ENCODE assay signal across 9 cellular contexts in the genomic region with DNA sequence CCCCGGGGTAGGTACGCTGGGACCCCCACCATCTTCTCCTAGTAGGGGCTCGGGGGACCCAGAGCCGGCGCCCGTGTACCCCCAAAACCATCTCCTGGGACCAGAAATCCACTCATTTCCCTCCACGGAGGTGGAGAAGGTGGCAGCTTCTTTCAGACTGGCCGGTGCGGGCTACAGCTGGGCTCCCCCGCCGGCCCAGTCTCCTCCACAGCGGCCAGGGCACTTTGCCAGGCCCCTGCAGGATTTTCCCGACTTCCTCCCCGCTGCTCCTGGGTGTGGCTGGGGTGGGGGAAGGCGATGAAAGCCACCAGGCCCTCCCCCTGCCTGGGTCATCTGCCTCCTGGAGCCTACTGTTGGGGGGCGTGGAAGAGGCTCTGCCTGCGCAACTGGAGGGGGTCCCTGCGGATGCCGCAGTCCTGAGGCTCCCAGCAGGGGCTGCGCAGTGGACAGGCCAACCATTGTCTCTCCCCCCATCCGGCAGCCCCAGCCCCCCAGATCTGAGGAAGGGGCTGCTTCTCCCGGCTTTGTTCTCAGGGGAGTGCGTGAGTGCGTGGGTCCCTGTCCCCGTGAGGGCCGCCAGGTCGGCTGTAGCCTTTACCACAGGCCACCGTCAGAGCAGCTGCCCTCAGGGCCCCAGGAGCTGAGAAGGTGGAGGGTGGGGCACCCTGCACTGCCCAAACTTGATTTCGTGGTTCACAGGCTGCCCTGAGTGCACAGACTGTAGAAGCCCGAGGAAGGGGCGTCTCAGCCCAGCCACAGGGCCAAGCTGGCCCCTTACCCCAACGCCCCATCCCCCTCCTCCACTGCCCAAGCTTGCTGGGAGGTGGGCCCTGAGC. TPM values are rescaled to one million over a fixed set of nuclear protein-coding genes. Genes with fewer than 3 reads are reported as not detected.
DNase-seq lines count a peak whose midpoint lies in the region; ATAC-seq, FAIRE-seq and TF ChIP-seq lines count a peak whose summit lies in the region.
"Had no signal": no experiment of that assay in that cellular context is flagged by ENCODE, and none has a peak within 500 bp of the region (broad histone marks: within the 10 kb centered on the region; RNA-seq: fewer than 3 reads in every experiment).

No MANE protein-coding gene starts in this region.

- no peaks in the 10 kb centered on the region for H3K9me2 ChIP-seq in PC-3 (replicated peaks; ENCODE audit: low read length)

- no peak for FAIRE-seq in H1 (lab: Jason Lieb, UNC)

- no peak for TF ChIP-seq EP300 in H1 (IDR thresholded peaks at IDR 0.05; ENCODE audit: borderline replicate concordance in 1 of 2, low read depth in 2 of 2, low read length in 2 of 2)

- no peaks in the 10 kb centered on the region for H3F3A ChIP-seq in PC-3 (ENCODE audit: low read length, unreplicated experiment)

- H3K23ac ChIP-seq in H1 (ENCODE audit: insufficient read length), result no peak overlapping the region

- H3K18ac ChIP-seq in H1 (ENCODE audit: extremely low read depth, low read length), result peak overlapping the region; percentile 68

- H2BK120ac ChIP-seq in H1 (replicated peaks; ENCODE audit: low read depth, low read length), result peak overlapping the region; percentile 14

- TSS peak; percentile 45 for BruUV-seq in PC-3 (replicated peaks; lab: Mats Ljungman, UMichigan)

- H3K4me2 ChIP-seq in PC-3 (ENCODE audit: low read length), result peak overlapping the region; percentile 99
- peak overlapping the region; percentile 70 to 79 for H3K4me2 ChIP-seq in H1 (ENCODE audit: insufficient read depth in 1 of 2, low read depth in 2 of 2, low read length in 2 of 2)

- H3K4ac ChIP-seq in H1 (replicated peaks; ENCODE audit: insufficient read length, low read depth, low read length), result peak overlapping the region; percentile 23

- H3K27ac ChIP-seq in PC-3 (ENCODE audit: low read length) (peak overlapping the region; percentile 96), H1 (ENCODE audit: low read depth, low read length) (no peak overlapping the region)

- peaks cover 8% of the 10 kb centered on the region; the same call in 1 of the 2 replicates for H3K23me2 ChIP-seq in H1 (ENCODE audit: low read depth, low read length)

- H3K79me1 ChIP-seq in H1 (ENCODE audit: low read depth, low read length), result peaks cover 10% of the 10 kb centered on the region

- peaks cover 62% of the 10 kb centered on the region for H3K79me2 ChIP-seq in PC-3 (ENCODE audit: low read length)
- H3K79me2 ChIP-seq in H1 (ENCODE audit: control insufficient read depth in 1 of 2, insufficient read depth in 2 of 2, low read length in 2 of 2), result peaks cover 0 to 13% of the 10 kb centered on the region in 2 experiments; a peak in 1 of 4 replicates

- peaks cover 10% of the 10 kb centered on the region for H3K27me3 Mint-ChIP-seq in T-helper 1 cell treated with Interleukin-12 subunit alpha and Interleukin-12 subunit beta and Interleukin-4 antibody, amounts not matched to agents 30 μg/mL and 1 μg/mL, for 36 hours (ENCODE audit: low read depth)
- H3K27me3 Mint-ChIP-seq: activated naive CD8-positive, alpha-beta T cell had no signal

- 23% methylated on average over 23 of the region's 32 CpGs; no CpG with 5 or more reads in 1 of the 2 experiments for WGBS in H1 (ENCODE audit: extremely low coverage in 1 of 2, insufficient coverage in 1 of 2, insufficient read length in 1 of 2, insufficient replicate concordance in 2 of 2, low coverage in 1 of 2, low lambda C conversion rate in 2 of 2, missing lambda C conversion rate in 1 of 2), 2 experiments

- no peaks in the 10 kb centered on the region for H3K9me3 Mint-ChIP-seq in T-helper 1 cell treated with Interleukin-12 subunit alpha and Interleukin-12 subunit beta and Interleukin-4 antibody, amounts not matched to agents 30 μg/mL and 1 μg/mL, for 36 hours

- no peaks in the 10 kb centered on the region for H3K9me3 ChIP-seq in PC-3 (ENCODE audit: low read length)
- no peaks in the 10 kb centered on the region for H3K9me3 ChIP-seq in H1 (ENCODE audit: insufficient read depth in 2 of 2, low read depth in 1 of 2, low read length in 1 of 2)
- H3K9me3 ChIP-seq in mucosa of stomach (ENCODE audit: control insufficient read depth, low read length), result no peaks in the 10 kb centered on the region

- H3K4me1 ChIP-seq in PC-3 (ENCODE audit: insufficient read depth, low read length), result peaks cover 48% of the 10 kb centered on the region
- H3K4me1 ChIP-seq in H1 (replicated peaks in 1 of 4; ENCODE audit: control insufficient read depth in 3 of 4, insufficient read depth in 4 of 4, low read length in 3 of 4), result peaks cover 2 to 46% (median 36%) of the 10 kb centered on the region in 4 experiments
- peaks cover 31% of the 10 kb centered on the region for H3K4me1 ChIP-seq in mucosa of stomach (ENCODE audit: control insufficient read depth, insufficient read depth, low read length)

- no peak overlapping the region for H3K14ac ChIP-seq in H1 (ENCODE audit: insufficient read length)

- POLR2A ChIA-PET in PC-3 (lab: Charles Lee; ENCODE audit: unreplicated experiment) (interaction anchor here (0.6 to 1.1 kb wide), 3 partner anchors 8 to 41 kb away, joined by 3 to 7 read pairs (median 4); partner anchors contain the start of gene ISG15), H1 (lab: Charles Lee; ENCODE audit: partially characterized antibody) (interaction anchor here (0.6 to 14.9 kb wide), 8 partner anchors 13 to 80 kb away, joined by 3 to 245 read pairs (median 4); partner anchors contain the start of gene PERM1)

- H3K36me3 Mint-ChIP-seq in T-helper 1 cell treated with Interleukin-12 subunit alpha and Interleukin-12 subunit beta and Interleukin-4 antibody, amounts not matched to agents 30 μg/mL and 1 μg/mL, for 36 hours (ENCODE audit: low read depth), result peaks cover 6% of the 10 kb centered on the region

- peaks cover 29% of the 10 kb centered on the region for H3K36me3 ChIP-seq in PC-3 (ENCODE audit: low read depth, low read length)
- peaks cover 0 to 20% (median 1%) of the 10 kb centered on the region in 4 experiments; a peak in 3 of 8 replicates for H3K36me3 ChIP-seq in H1 (ENCODE audit: control insufficient read depth in 2 of 4, insufficient read depth in 4 of 4, low read length in 3 of 4)
- H3K36me3 ChIP-seq in mucosa of stomach (ENCODE audit: control insufficient read depth, insufficient read depth, low read length), result no peaks in the 10 kb centered on the region

- no peak for DNase-seq in T-helper 1 cell
- DNase-seq in PC-3, result peak; percentile 91
- DNase-seq in H1 (ENCODE audit: low read depth in 1 of 2, low spot score in 2 of 2), result no peak

- H3K4me3 Mint-ChIP-seq in T-helper 1 cell treated with Interleukin-12 subunit alpha and Interleukin-12 subunit beta and Interleukin-4 antibody, amounts not matched to agents 30 μg/mL and 1 μg/mL, for 36 hours, result peak overlapping the region; percentile 60
- H3K4me3 Mint-ChIP-seq: activated naive CD8-positive, alpha-beta T cell had no signal

- no peak for TF ChIP-seq RAD21 in H1 (IDR thresholded peaks at IDR 0.05 in 1 of 2, conservative IDR thresholded peaks at IDR 0.05 in 1 of 2; ENCODE audit: low read depth in 2 of 2, low read length in 2 of 2)

- H3K4me3 ChIP-seq in PC-3 (ENCODE audit: low read length) (peak overlapping the region; percentile 84), H1 (ENCODE audit: extremely low read depth in 1 of 4, insufficient read depth in 2 of 4, low read depth in 3 of 4, low read length in 4 of 4) (peak overlapping the region; percentile 49 to 83 (median 64)), mucosa of stomach (ENCODE audit: low read length) (peak overlapping the region; percentile 25)

- peak; percentile 27 for ATAC-seq in PC-3
- no peak for ATAC-seq in GM21526 (IDR thresholded peaks at IDR 0.05; ENCODE audit: low FRiP score, unreplicated experiment)
- no peak for ATAC-seq in GM21825 (IDR thresholded peaks at IDR 0.05; ENCODE audit: unreplicated experiment)
- ATAC-seq in GM19463 (IDR thresholded peaks at IDR 0.05; ENCODE audit: unreplicated experiment), result no peak

- no peak overlapping the region for H2AFZ ChIP-seq in PC-3 (ENCODE audit: low read length)
- no peak overlapping the region for H2AFZ ChIP-seq in H1 (ENCODE audit: low read length)

- H3K4me1 Mint-ChIP-seq in T-helper 1 cell treated with Interleukin-12 subunit alpha and Interleukin-12 subunit beta and Interleukin-4 antibody, amounts not matched to agents 30 μg/mL and 1 μg/mL, for 36 hours (ENCODE audit: low read depth), result peaks cover 10% of the 10 kb centered on the region

- H3K56ac ChIP-seq in H1 (replicated peaks; ENCODE audit: insufficient read length, low read depth, low read length), result peak overlapping the region; percentile 39

- H3K27me3 ChIP-seq in PC-3 (ENCODE audit: low read length), result no peaks in the 10 kb centered on the region
- no peaks in the 10 kb centered on the region for H3K27me3 ChIP-seq in H1 (replicated peaks in 1 of 4; ENCODE audit: control insufficient read depth in 3 of 4, extremely low read depth in 1 of 4, insufficient read depth in 3 of 4, low read length in 3 of 4)
- no peaks in the 10 kb centered on the region for H3K27me3 ChIP-seq in mucosa of stomach (ENCODE audit: control insufficient read depth, insufficient read depth, low read length)

- no peak for TF ChIP-seq POLR2A in H1 (IDR thresholded peaks at IDR 0.05; ENCODE audit: control extremely low read depth in 1 of 2, low read depth in 2 of 2, low read length in 2 of 2)

- H4K20me1 ChIP-seq in PC-3 (ENCODE audit: low read length) (peaks cover 30% of the 10 kb centered on the region), H1 (replicated peaks in 1 of 2; ENCODE audit: control insufficient read depth in 1 of 2, insufficient read depth in 2 of 2, low read length in 2 of 2) (peaks cover 6 to 7% of the 10 kb centered on the region in 2 experiments)

- 0 out of 2 replicates have a peak overlapping the region, but pooled peaks have one; percentile 82 for H2AK5ac ChIP-seq in H1 (ENCODE audit: low read depth, low read length)

- peak overlapping the region; percentile 93 for H3K9ac ChIP-seq in PC-3 (ENCODE audit: low read length)
- H3K9ac ChIP-seq in H1 (replicated peaks in 1 of 4; ENCODE audit: extremely low read depth in 1 of 4, low read depth in 3 of 4, low read length in 3 of 4), result 0 out of 7 replicates have a peak overlapping the region, but pooled peaks of 1 of the 4 experiments have one; percentile 1
- peak overlapping the region; percentile 43 for H3K9ac ChIP-seq in mucosa of stomach (ENCODE audit: low read length)

- H2BK12ac ChIP-seq in H1 (ENCODE audit: low read depth, low read length), result peak overlapping the region; percentile 60; the same call in 1 of the 2 replicates

- no peak for TF ChIP-seq CTCF in PC-3 (conservative IDR thresholded peaks at IDR 0.05; ENCODE audit: low read depth, low read length)
- TF ChIP-seq CTCF in H1 (IDR thresholded peaks at IDR 0.05; ENCODE audit: control extremely low read depth in 1 of 3, insufficient read depth in 1 of 3, low read depth in 1 of 3, low read length in 3 of 3), result no peak

- H4K5ac ChIP-seq in H1 (ENCODE audit: insufficient read length, low read depth, low read length), result no peak overlapping the region

- H2BK15ac ChIP-seq in H1 (ENCODE audit: low read length), result peak overlapping the region; percentile 88; the same call in 1 of the 2 replicates

- no peak overlapping the region for H3K27ac Mint-ChIP-seq in T-helper 1 cell treated with Interleukin-12 subunit alpha and Interleukin-12 subunit beta and Interleukin-4 antibody, amounts not matched to agents 30 μg/mL and 1 μg/mL, for 36 hours
- H3K27ac Mint-ChIP-seq: activated naive CD8-positive, alpha-beta T cell had no signal

- intact Hi-C loops in PC-3 (cut with micrococcal nuclease), result no loop called here

- no peak overlapping the region for H4K91ac ChIP-seq in H1 (replicated peaks; ENCODE audit: insufficient read length, low read length)

- CTCF ChIA-PET in PC-3 (lab: Charles Lee) (no interaction called here), H1 (lab: Charles Lee; ENCODE audit: partially characterized antibody) (interaction anchor here (0.7 to 3.0 kb wide), 6 partner anchors 8 to 43 kb away, joined by 3 to 15 read pairs (median 6); partner anchors contain the start of gene ISG15)

- peak overlapping the region; percentile 66; the same call in 1 of the 2 replicates for H2BK5ac ChIP-seq in H1 (ENCODE audit: low read depth, low read length)

- H4K8ac ChIP-seq in H1 (ENCODE audit: extremely low read depth, insufficient read depth, low read length), result no peak overlapping the region; the same call in 1 of the 2 replicates

- H2BK20ac ChIP-seq in H1 (ENCODE audit: low read length), result no peak overlapping the region

RNA-seq across cellular contexts. Expression of gene AGRN, which starts 1.3 kb away (rescaled TPM):
- 273 and 377 TPM in 2 replicates for total RNA-seq in PC-3 (2014; rRNA removed)
- total RNA-seq in H1 (2021; fragmentation: NEBNext Ultra II Directional; extraction: Animal tissue kit (Norgen Biotek cat#: 25700)), result 155 and 162 TPM in 2 replicates
- 52.3 and 104 TPM in 2 replicates for polyA plus RNA-seq in H1 (2011; rRNA removed)
- 82.7 TPM for polyA plus RNA-seq in H1 (2011; cell fraction: cytosol; rRNA removed)
- 556 TPM for polyA plus RNA-seq in H1 (2011; cell fraction: nucleus; rRNA removed)
- polyA plus RNA-seq in H1 (2012, experiment 1 of 2), result 93.3 to 153 TPM (median 143 TPM) in 4 replicates
- 95.8 TPM for polyA plus RNA-seq in H1 (2012, experiment 2 of 2)
- polyA plus RNA-seq in H1 (2013, experiment 1 of 2), result 113 TPM
- polyA plus RNA-seq in H1 (2013, experiment 2 of 2), result 84.3 TPM
- 35.4 and 47.0 TPM in 2 replicates for polyA minus RNA-seq in H1 (2011; rRNA and poly(A)+ RNA removed)
- polyA minus RNA-seq in H1 (2011; cell fraction: cytosol; rRNA and poly(A)+ RNA removed), result 94.9 TPM
- polyA minus RNA-seq in H1 (2011; cell fraction: nucleus; rRNA and poly(A)+ RNA removed), result 130 TPM

RNA-seq across cellular contexts. Expression of gene ISG15, which starts 7.9 kb away (rescaled TPM):
- total RNA-seq in PC-3 (2014; rRNA removed), result 749 and 758 TPM in 2 replicates
- 27.7 and 29.3 TPM in 2 replicates for total RNA-seq in H1 (2021; fragmentation: NEBNext Ultra II Directional; extraction: Animal tissue kit (Norgen Biotek cat#: 25700))
- polyA plus RNA-seq in H1 (2011; rRNA removed), result 121 and 123 TPM in 2 replicates
- 83.6 TPM for polyA plus RNA-seq in H1 (2011; cell fraction: cytosol; rRNA removed)
- 56.0 TPM for polyA plus RNA-seq in H1 (2011; cell fraction: nucleus; rRNA removed)
- 15.3 to 54.0 TPM (median 48.7 TPM) in 4 replicates for polyA plus RNA-seq in H1 (2012, experiment 1 of 2)
- polyA plus RNA-seq in H1 (2012, experiment 2 of 2), result 32.5 TPM
- 35.2 TPM for polyA plus RNA-seq in H1 (2013, experiment 1 of 2)
- polyA plus RNA-seq in H1 (2013, experiment 2 of 2), result 36.8 TPM
- polyA minus RNA-seq in H1 (2011; rRNA and poly(A)+ RNA removed), result 6.5 and 11.0 TPM in 2 replicates
- polyA minus RNA-seq in H1 (2011; cell fraction: cytosol; rRNA and poly(A)+ RNA removed), result 18.9 TPM
- 13.1 TPM for polyA minus RNA-seq in H1 (2011; cell fraction: nucleus; rRNA and poly(A)+ RNA removed)

RNA-seq across cellular contexts. Expression of gene HES4, which starts 21.3 kb away (rescaled TPM):
- 233 and 379 TPM in 2 replicates for total RNA-seq in PC-3 (2014; rRNA removed)
- total RNA-seq in H1 (2021; fragmentation: NEBNext Ultra II Directional; extraction: Animal tissue kit (Norgen Biotek cat#: 25700)), result 1.2 and 2.8 TPM in 2 replicates
- polyA plus RNA-seq in H1 (2011; rRNA removed), result 3.5 and 12.8 TPM in 2 replicates
- 8.3 TPM for polyA plus RNA-seq in H1 (2011; cell fraction: cytosol; rRNA removed)
- 14.5 TPM for polyA plus RNA-seq in H1 (2011; cell fraction: nucleus; rRNA removed)
- 1.1 to 1.7 TPM (median 1.3 TPM) in 3 of 4 replicates, not detected in the other for polyA plus RNA-seq in H1 (2012, experiment 1 of 2)
- 0.43 TPM for polyA plus RNA-seq in H1 (2012, experiment 2 of 2)
- polyA plus RNA-seq in H1 (2013, experiment 1 of 2), result 3.8 TPM
- polyA plus RNA-seq in H1 (2013, experiment 2 of 2), result 3.2 TPM
- not detected in 2 replicates for polyA minus RNA-seq in H1 (2011; rRNA and poly(A)+ RNA removed)
- polyA minus RNA-seq in H1 (2011; cell fraction: cytosol; rRNA and poly(A)+ RNA removed), result 4.5 TPM
- polyA minus RNA-seq in H1 (2011; cell fraction: nucleus; rRNA and poly(A)+ RNA removed), result 3.4 TPM

RNA-seq across cellular contexts. Expression of gene PERM1, which starts 39.3 kb away (rescaled TPM):
- total RNA-seq in PC-3 (2014; rRNA removed), result 0.47 and 1.1 TPM in 2 replicates
- not detected in 2 replicates for total RNA-seq in H1 (2021; fragmentation: NEBNext Ultra II Directional; extraction: Animal tissue kit (Norgen Biotek cat#: 25700))
- not detected in 2 replicates for polyA plus RNA-seq in H1 (2011; rRNA removed)
- not detected for polyA plus RNA-seq in H1 (2011; cell fraction: cytosol; rRNA removed)
- not detected for polyA plus RNA-seq in H1 (2011; cell fraction: nucleus; rRNA removed)
- polyA plus RNA-seq in H1 (2012, experiment 1 of 2), result 0.30 to 0.90 TPM (median 0.58 TPM) in 4 replicates
- 0.20 TPM for polyA plus RNA-seq in H1 (2012, experiment 2 of 2)
- polyA plus RNA-seq in H1 (2013, experiment 1 of 2), result not detected
- not detected for polyA plus RNA-seq in H1 (2013, experiment 2 of 2)
- polyA minus RNA-seq in H1 (2011; rRNA and poly(A)+ RNA removed), result not detected in 2 replicates
- polyA minus RNA-seq in H1 (2011; cell fraction: cytosol; rRNA and poly(A)+ RNA removed), result not detected
- not detected for polyA minus RNA-seq in H1 (2011; cell fraction: nucleus; rRNA and poly(A)+ RNA removed)

RNA-seq across cellular contexts. Expression of gene RNF223, which starts 52.9 kb away (rescaled TPM):
- 147 and 171 TPM in 2 replicates for total RNA-seq in PC-3 (2014; rRNA removed)
- total RNA-seq in H1 (2021; fragmentation: NEBNext Ultra II Directional; extraction: Animal tissue kit (Norgen Biotek cat#: 25700)), result not detected in 2 replicates
- not detected in 2 replicates for polyA plus RNA-seq in H1 (2011; rRNA removed)
- not detected for polyA plus RNA-seq in H1 (2011; cell fraction: cytosol; rRNA removed)
- not detected for polyA plus RNA-seq in H1 (2011; cell fraction: nucleus; rRNA removed)
- not detected in 4 replicates for polyA plus RNA-seq in H1 (2012, experiment 1 of 2)
- polyA plus RNA-seq in H1 (2012, experiment 2 of 2), result not detected
- 0.02 TPM for polyA plus RNA-seq in H1 (2013, experiment 1 of 2)
- polyA plus RNA-seq in H1 (2013, experiment 2 of 2), result not detected
- polyA minus RNA-seq in H1 (2011; rRNA and poly(A)+ RNA removed), result not detected in 2 replicates
- polyA minus RNA-seq in H1 (2011; cell fraction: cytosol; rRNA and poly(A)+ RNA removed), result not detected
- polyA minus RNA-seq in H1 (2011; cell fraction: nucleus; rRNA and poly(A)+ RNA removed), result 0.40 TPM

Comparison
In these comparisons a context has a peak if more than half of its experiments do, and no peak if none do; other contexts are left out.
1. H3K4me3 ChIP-seq: peak in every context shown above with its lines; median percentile 84 in PC-3; 64 in H1; 25 in mucosa of stomach.
2. RNA of gene ISG15, which starts 7.9 kb away (total RNA-seq): 749 to 758 TPM in PC-3; 27.7 to 29.3 TPM in H1; every median in the first group is over 10 times any median in the second.
3. RNA of gene HES4, which starts 21.3 kb away (total RNA-seq): 233 to 379 TPM in PC-3; 1.2 to 2.8 TPM in H1; every median in the first group is over 10 times any median in the second.